Comparison of ENCODE assay signal across 1 cellular context in the genomic region with DNA sequence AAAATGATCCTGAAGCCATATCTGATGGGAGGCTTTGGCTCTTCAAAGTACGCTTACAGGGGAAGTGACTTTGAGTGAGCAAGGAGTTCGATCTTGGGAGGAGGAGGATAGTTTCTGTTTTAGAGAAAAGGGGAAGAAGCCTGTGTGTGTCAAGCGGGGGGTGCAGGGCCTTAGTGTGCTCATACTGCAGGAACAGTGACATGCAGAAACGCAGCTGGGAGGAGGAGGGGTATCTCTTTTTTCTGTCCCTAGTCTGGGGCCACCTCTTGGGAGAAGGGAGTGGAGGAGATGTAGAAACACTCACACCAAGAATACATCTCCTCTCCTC.
TF ChIP-seq lines count a peak whose summit lies in the region.

No MANE protein-coding gene starts in this region.

TF ChIP-seq in GM12878, 131 proteins besides CTCF, POLR2A, EP300 and RAD21 (continues in another document):
- TF ChIP-seq, protein P1, sequence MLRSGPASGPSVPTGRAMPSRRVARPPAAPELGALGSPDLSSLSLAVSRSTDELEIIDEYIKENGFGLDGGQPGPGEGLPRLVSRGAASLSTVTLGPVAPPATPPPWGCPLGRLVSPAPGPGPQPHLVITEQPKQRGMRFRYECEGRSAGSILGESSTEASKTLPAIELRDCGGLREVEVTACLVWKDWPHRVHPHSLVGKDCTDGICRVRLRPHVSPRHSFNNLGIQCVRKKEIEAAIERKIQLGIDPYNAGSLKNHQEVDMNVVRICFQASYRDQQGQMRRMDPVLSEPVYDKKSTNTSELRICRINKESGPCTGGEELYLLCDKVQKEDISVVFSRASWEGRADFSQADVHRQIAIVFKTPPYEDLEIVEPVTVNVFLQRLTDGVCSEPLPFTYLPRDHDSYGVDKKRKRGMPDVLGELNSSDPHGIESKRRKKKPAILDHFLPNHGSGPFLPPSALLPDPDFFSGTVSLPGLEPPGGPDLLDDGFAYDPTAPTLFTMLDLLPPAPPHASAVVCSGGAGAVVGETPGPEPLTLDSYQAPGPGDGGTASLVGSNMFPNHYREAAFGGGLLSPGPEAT (IDR thresholded peaks at IDR 0.05; ENCODE audit: low read depth) = peak; percentile 63
- TF ChIP-seq SUPT20H (IDR thresholded peaks at IDR 0.05; ENCODE audit: borderline replicate concordance, control insufficient read depth, low read depth, low read length) (no peak), YBX1 (IDR thresholded peaks at IDR 0.05) (no peak), NBN (IDR thresholded peaks at IDR 0.05) (peak; percentile 65; the same call in 1 of the 2 replicates), CBX3 (IDR thresholded peaks at IDR 0.05; ENCODE audit: borderline replicate concordance, low read depth) (no peak), CREM (IDR thresholded peaks at IDR 0.05; ENCODE audit: low read depth) (peak; percentile 59; the same call in 1 of the 2 replicates), ZNF622 (IDR thresholded peaks at IDR 0.05) (no peak), CEBPB (IDR thresholded peaks at IDR 0.05; ENCODE audit: borderline replicate concordance in 1 of 2, low read depth in 2 of 2, low read length in 2 of 2) (no peak), TCF12 (IDR thresholded peaks at IDR 0.05; ENCODE audit: low read depth, low read length) (peak; percentile 69), CHD1 (IDR thresholded peaks at IDR 0.05; ENCODE audit: low read depth, low read length) (no peak), BRCA1 (IDR thresholded peaks at IDR 0.05; ENCODE audit: low read depth, low read length) (no peak), NRF1 (conservative IDR thresholded peaks at IDR 0.05; ENCODE audit: low read depth, low read length) (no peak), SMARCA5 (IDR thresholded peaks at IDR 0.05) (no peak), NFIC (IDR thresholded peaks at IDR 0.05; ENCODE audit: low read depth, low read length) (no peak; the same call in 1 of the 2 replicates), IKZF2 (IDR thresholded peaks at IDR 0.05) (peak; percentile 74 to 79; a peak in 3 of 4 replicates), TAF1 (IDR thresholded peaks at IDR 0.05; ENCODE audit: borderline replicate concordance, low read depth, low read length) (no peak), SUZ12 (IDR thresholded peaks at IDR 0.05; ENCODE audit: unreplicated experiment) (no peak), MEF2A (IDR thresholded peaks at IDR 0.05; ENCODE audit: insufficient read depth, low read depth, low read length) (0 out of 2 replicates have a peak, but pooled peaks have one; percentile 12), SPI1 (IDR thresholded peaks at IDR 0.05; ENCODE audit: borderline replicate concordance, insufficient read depth, low read depth, low read length) (peak; percentile 76; the same call in 1 of the 2 replicates), CHD2 (IDR thresholded peaks at IDR 0.05; ENCODE audit: borderline replicate concordance, low read depth, low read length) (no peak), RBBP5 (conservative IDR thresholded peaks at IDR 0.05) (no peak), BCL11A (IDR thresholded peaks at IDR 0.05; ENCODE audit: low read depth, low read length) (0 out of 2 replicates have a peak, but pooled peaks have one; percentile 20), GABPA (IDR thresholded peaks at IDR 0.05; ENCODE audit: low read depth) (no peak), NFXL1 (IDR thresholded peaks at IDR 0.05; ENCODE audit: borderline replicate concordance) (no peak), ZBED1 (IDR thresholded peaks at IDR 0.05; ENCODE audit: borderline replicate concordance) (no peak), RUNX3 (IDR thresholded peaks at IDR 0.05; ENCODE audit: low read length) (0 out of 2 replicates have a peak, but pooled peaks have one; percentile 8), KLF5 (IDR thresholded peaks at IDR 0.05; ENCODE audit: partially characterized antibody) (no peak), ASH2L (IDR thresholded peaks at IDR 0.05; ENCODE audit: borderline replicate concordance, low read depth) (no peak), JUND (IDR thresholded peaks at IDR 0.05; ENCODE audit: low read depth, low read length) (no peak), EED (IDR thresholded peaks at IDR 0.05; ENCODE audit: low read depth) (peak; percentile 89), CREB1 (IDR thresholded peaks at IDR 0.05; ENCODE audit: low read depth) (peak; percentile 76; the same call in 1 of the 2 replicates), HCFC1 (IDR thresholded peaks at IDR 0.05; ENCODE audit: low read length) (no peak), MXI1 (IDR thresholded peaks at IDR 0.05; ENCODE audit: low read depth, low read length) (no peak), ATF7 (IDR thresholded peaks at IDR 0.05; ENCODE audit: low read depth) (peak; percentile 64)
- TF ChIP-seq, protein P2, sequence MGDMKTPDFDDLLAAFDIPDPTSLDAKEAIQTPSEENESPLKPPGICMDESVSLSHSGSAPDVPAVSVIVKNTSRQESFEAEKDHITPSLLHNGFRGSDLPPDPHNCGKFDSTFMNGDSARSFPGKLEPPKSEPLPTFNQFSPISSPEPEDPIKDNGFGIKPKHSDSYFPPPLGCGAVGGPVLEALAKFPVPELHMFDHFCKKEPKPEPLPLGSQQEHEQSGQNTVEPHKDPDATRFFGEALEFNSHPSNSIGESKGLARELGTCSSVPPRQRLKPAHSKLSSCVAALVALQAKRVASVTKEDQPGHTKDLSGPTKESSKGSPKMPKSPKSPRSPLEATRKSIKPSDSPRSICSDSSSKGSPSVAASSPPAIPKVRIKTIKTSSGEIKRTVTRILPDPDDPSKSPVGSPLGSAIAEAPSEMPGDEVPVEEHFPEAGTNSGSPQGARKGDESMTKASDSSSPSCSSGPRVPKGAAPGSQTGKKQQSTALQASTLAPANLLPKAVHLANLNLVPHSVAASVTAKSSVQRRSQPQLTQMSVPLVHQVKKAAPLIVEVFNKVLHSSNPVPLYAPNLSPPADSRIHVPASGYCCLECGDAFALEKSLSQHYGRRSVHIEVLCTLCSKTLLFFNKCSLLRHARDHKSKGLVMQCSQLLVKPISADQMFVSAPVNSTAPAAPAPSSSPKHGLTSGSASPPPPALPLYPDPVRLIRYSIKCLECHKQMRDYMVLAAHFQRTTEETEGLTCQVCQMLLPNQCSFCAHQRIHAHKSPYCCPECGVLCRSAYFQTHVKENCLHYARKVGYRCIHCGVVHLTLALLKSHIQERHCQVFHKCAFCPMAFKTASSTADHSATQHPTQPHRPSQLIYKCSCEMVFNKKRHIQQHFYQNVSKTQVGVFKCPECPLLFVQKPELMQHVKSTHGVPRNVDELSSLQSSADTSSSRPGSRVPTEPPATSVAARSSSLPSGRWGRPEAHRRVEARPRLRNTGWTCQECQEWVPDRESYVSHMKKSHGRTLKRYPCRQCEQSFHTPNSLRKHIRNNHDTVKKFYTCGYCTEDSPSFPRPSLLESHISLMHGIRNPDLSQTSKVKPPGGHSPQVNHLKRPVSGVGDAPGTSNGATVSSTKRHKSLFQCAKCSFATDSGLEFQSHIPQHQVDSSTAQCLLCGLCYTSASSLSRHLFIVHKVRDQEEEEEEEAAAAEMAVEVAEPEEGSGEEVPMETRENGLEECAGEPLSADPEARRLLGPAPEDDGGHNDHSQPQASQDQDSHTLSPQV (IDR thresholded peaks at IDR 0.05) = no peak
- TF ChIP-seq, protein P3, sequence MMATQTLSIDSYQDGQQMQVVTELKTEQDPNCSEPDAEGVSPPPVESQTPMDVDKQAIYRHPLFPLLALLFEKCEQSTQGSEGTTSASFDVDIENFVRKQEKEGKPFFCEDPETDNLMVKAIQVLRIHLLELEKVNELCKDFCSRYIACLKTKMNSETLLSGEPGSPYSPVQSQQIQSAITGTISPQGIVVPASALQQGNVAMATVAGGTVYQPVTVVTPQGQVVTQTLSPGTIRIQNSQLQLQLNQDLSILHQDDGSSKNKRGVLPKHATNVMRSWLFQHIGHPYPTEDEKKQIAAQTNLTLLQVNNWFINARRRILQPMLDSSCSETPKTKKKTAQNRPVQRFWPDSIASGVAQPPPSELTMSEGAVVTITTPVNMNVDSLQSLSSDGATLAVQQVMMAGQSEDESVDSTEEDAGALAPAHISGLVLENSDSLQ (IDR thresholded peaks at IDR 0.05) = no peak
- TF ChIP-seq, protein P4, sequence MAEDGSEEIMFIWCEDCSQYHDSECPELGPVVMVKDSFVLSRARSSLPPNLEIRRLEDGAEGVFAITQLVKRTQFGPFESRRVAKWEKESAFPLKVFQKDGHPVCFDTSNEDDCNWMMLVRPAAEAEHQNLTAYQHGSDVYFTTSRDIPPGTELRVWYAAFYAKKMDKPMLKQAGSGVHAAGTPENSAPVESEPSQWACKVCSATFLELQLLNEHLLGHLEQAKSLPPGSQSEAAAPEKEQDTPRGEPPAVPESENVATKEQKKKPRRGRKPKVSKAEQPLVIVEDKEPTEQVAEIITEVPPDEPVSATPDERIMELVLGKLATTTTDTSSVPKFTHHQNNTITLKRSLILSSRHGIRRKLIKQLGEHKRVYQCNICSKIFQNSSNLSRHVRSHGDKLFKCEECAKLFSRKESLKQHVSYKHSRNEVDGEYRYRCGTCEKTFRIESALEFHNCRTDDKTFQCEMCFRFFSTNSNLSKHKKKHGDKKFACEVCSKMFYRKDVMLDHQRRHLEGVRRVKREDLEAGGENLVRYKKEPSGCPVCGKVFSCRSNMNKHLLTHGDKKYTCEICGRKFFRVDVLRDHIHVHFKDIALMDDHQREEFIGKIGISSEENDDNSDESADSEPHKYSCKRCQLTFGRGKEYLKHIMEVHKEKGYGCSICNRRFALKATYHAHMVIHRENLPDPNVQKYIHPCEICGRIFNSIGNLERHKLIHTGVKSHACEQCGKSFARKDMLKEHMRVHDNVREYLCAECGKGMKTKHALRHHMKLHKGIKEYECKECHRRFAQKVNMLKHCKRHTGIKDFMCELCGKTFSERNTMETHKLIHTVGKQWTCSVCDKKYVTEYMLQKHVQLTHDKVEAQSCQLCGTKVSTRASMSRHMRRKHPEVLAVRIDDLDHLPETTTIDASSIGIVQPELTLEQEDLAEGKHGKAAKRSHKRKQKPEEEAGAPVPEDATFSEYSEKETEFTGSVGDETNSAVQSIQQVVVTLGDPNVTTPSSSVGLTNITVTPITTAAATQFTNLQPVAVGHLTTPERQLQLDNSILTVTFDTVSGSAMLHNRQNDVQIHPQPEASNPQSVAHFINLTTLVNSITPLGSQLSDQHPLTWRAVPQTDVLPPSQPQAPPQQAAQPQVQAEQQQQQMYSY (CRISPR knock-in tag; IDR thresholded peaks at IDR 0.05) = no peak
- TF ChIP-seq, protein P5, sequence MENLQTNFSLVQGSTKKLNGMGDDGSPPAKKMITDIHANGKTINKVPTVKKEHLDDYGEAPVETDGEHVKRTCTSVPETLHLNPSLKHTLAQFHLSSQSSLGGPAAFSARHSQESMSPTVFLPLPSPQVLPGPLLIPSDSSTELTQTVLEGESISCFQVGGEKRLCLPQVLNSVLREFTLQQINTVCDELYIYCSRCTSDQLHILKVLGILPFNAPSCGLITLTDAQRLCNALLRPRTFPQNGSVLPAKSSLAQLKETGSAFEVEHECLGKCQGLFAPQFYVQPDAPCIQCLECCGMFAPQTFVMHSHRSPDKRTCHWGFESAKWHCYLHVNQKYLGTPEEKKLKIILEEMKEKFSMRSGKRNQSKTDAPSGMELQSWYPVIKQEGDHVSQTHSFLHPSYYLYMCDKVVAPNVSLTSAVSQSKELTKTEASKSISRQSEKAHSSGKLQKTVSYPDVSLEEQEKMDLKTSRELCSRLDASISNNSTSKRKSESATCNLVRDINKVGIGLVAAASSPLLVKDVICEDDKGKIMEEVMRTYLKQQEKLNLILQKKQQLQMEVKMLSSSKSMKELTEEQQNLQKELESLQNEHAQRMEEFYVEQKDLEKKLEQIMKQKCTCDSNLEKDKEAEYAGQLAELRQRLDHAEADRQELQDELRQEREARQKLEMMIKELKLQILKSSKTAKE (IDR thresholded peaks at IDR 0.05; ENCODE audit: low read depth, poor library complexity, severe bottlenecking) = no peak
- TF ChIP-seq, protein P6, sequence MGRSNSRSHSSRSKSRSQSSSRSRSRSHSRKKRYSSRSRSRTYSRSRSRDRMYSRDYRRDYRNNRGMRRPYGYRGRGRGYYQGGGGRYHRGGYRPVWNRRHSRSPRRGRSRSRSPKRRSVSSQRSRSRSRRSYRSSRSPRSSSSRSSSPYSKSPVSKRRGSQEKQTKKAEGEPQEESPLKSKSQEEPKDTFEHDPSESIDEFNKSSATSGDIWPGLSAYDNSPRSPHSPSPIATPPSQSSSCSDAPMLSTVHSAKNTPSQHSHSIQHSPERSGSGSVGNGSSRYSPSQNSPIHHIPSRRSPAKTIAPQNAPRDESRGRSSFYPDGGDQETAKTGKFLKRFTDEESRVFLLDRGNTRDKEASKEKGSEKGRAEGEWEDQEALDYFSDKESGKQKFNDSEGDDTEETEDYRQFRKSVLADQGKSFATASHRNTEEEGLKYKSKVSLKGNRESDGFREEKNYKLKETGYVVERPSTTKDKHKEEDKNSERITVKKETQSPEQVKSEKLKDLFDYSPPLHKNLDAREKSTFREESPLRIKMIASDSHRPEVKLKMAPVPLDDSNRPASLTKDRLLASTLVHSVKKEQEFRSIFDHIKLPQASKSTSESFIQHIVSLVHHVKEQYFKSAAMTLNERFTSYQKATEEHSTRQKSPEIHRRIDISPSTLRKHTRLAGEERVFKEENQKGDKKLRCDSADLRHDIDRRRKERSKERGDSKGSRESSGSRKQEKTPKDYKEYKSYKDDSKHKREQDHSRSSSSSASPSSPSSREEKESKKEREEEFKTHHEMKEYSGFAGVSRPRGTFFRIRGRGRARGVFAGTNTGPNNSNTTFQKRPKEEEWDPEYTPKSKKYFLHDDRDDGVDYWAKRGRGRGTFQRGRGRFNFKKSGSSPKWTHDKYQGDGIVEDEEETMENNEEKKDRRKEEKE (IDR thresholded peaks at IDR 0.05) = no peak
- TF ChIP-seq, protein P7, sequence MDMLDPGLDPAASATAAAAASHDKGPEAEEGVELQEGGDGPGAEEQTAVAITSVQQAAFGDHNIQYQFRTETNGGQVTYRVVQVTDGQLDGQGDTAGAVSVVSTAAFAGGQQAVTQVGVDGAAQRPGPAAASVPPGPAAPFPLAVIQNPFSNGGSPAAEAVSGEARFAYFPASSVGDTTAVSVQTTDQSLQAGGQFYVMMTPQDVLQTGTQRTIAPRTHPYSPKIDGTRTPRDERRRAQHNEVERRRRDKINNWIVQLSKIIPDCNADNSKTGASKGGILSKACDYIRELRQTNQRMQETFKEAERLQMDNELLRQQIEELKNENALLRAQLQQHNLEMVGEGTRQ (IDR thresholded peaks at IDR 0.05; ENCODE audit: borderline replicate concordance, low read depth, low read length) = no peak
- TF ChIP-seq, protein P8, sequence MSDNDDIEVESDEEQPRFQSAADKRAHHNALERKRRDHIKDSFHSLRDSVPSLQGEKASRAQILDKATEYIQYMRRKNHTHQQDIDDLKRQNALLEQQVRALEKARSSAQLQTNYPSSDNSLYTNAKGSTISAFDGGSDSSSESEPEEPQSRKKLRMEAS (IDR thresholded peaks at IDR 0.05; ENCODE audit: low read depth, low read length) = no peak
- TF ChIP-seq, protein P9, sequence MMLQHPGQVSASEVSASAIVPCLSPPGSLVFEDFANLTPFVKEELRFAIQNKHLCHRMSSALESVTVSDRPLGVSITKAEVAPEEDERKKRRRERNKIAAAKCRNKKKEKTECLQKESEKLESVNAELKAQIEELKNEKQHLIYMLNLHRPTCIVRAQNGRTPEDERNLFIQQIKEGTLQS (IDR thresholded peaks at IDR 0.05; ENCODE audit: borderline replicate concordance, extremely low read depth, low read depth, low read length) = no peak
- TF ChIP-seq, protein P10, sequence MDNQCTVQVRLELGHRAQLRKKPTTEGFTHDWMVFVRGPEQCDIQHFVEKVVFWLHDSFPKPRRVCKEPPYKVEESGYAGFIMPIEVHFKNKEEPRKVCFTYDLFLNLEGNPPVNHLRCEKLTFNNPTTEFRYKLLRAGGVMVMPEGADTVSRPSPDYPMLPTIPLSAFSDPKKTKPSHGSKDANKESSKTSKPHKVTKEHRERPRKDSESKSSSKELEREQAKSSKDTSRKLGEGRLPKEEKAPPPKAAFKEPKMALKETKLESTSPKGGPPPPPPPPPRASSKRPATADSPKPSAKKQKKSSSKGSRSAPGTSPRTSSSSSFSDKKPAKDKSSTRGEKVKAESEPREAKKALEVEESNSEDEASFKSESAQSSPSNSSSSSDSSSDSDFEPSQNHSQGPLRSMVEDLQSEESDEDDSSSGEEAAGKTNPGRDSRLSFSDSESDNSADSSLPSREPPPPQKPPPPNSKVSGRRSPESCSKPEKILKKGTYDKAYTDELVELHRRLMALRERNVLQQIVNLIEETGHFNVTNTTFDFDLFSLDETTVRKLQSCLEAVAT (IDR thresholded peaks at IDR 0.05) = no peak
